ENCODE assay signal across 26 cellular contexts in genomic region chr7:124269774-124270173, GRCh38.
"Had no signal": no experiment of that assay in that cellular context is flagged by ENCODE, and none has a peak within 500 bp of the region (broad histone marks: within the 10 kb centered on the region; RNA-seq: fewer than 3 reads in every experiment).

No MANE protein-coding gene starts in this region.

- DNase-seq: activated CD4-positive, alpha-beta T cell treated with anti-CD3 and anti-CD28 coated beads for 4 hours; activated CD4-positive, alpha-beta T cell treated with anti-CD3 and anti-CD28 coated beads, Interleukin-2, amount 50 U/mL, for 4 hours; activated naive CD4-positive, alpha-beta T cell; activated T-cell treated with anti-CD3 and anti-CD28 coated beads for 4 hours; activated T-cell treated with anti-CD3 and anti-CD28 coated beads, Interleukin-2, amount 50 U/mL, for 72 hours; dermis blood vessel endothelial cell; effector CD4-positive, alpha-beta T cell; foreskin keratinocyte; heart right ventricle; kidney glomerular epithelial cell; lower lobe of right lung; mucosa of descending colon; pancreas; psoas muscle; sigmoid colon; small intestine; stimulated activated CD4-positive, alpha-beta T cell treated with anti-CD3 and anti-CD28 coated beads, Interleukin-1b, Interleukin-23, amount 100 ng/mL, for 48 hours; stimulated activated CD4-positive, alpha-beta T cell treated with anti-CD3 and anti-CD28 coated beads, Interleukin-4, amount 100 ng/mL, for 4 hours; stimulated activated CD8-positive, alpha-beta memory T cell treated with anti-CD3 and anti-CD28 coated beads, Interleukin-4, amount 100 ng/mL, for 48 hours; stimulated activated naive B cell treated with anti-CD40 and anti-IgM and Interleukin-4, amounts not matched to agents 10 μg/mL and 1 μg/mL and 100 μg/mL, for 72 hours; stomach; thyroid gland; upper lobe of left lung had no signal

- H3K4me3 ChIP-seq: esophagus muscularis mucosa, heart right ventricle, lower lobe of right lung, mucosa of descending colon, pancreas, psoas muscle, sigmoid colon, stomach, thyroid gland, upper lobe of left lung, vagina had no signal

- H3K27me3 ChIP-seq: esophagus muscularis mucosa, foreskin keratinocyte, heart right ventricle, pancreas, sigmoid colon, stomach, thyroid gland, upper lobe of left lung, vagina had no signal

- H3K4me1 ChIP-seq: esophagus muscularis mucosa, foreskin keratinocyte, heart right ventricle, lower lobe of right lung, pancreas, psoas muscle, sigmoid colon, stomach, thyroid gland, upper lobe of left lung, vagina had no signal

- H3K27ac ChIP-seq: esophagus muscularis mucosa, foreskin keratinocyte, heart right ventricle, lower lobe of right lung, pancreas, psoas muscle, sigmoid colon, stomach, thyroid gland, upper lobe of left lung, vagina, VCaP had no signal

- H3K9me3 ChIP-seq: esophagus muscularis mucosa, heart right ventricle, lower lobe of right lung, mucosa of descending colon, pancreas, psoas muscle, sigmoid colon, stomach, thyroid gland, upper lobe of left lung, vagina had no signal

- H3K36me3 ChIP-seq: esophagus muscularis mucosa, heart right ventricle, lower lobe of right lung, pancreas, sigmoid colon, stomach, thyroid gland, upper lobe of left lung, vagina had no signal
